14 cellular contexts compared by ENCODE assay signal in genomic region chr9:107390806-107391205, GRCh38.
DNase-seq lines count a peak whose midpoint lies in the region; ATAC-seq, FAIRE-seq and TF ChIP-seq lines count a peak whose summit lies in the region.
"Had no signal": no experiment of that assay in that cellular context is flagged by ENCODE, and none has a peak within 500 bp of the region (broad histone marks: within the 10 kb centered on the region; RNA-seq: fewer than 3 reads in every experiment).

No MANE protein-coding gene starts in this region.

- H3K27ac ChIP-seq in epithelial cell of prostate (peak overlapping the region; percentile 66), keratinocyte (ENCODE audit: control insufficient read depth, insufficient read depth, low read length) (no peak overlapping the region), uterus (peak overlapping the region; percentile 18 to 68)

- no peak overlapping the region for H3K4me3 ChIP-seq in keratinocyte (ENCODE audit: control insufficient read depth in 2 of 3, extremely low read depth in 1 of 3, insufficient read depth in 2 of 3, low read depth in 1 of 3, low read length in 3 of 3)
- H3K4me3 ChIP-seq in uterus, result no peak overlapping the region
- H3K4me3 ChIP-seq in mucosa of descending colon, result no peak overlapping the region
- H3K4me3 ChIP-seq: HAP-1 had no signal

- intact Hi-C loops in uterus (cut with DNase I; ENCODE audit: low total_unique reads) (no loop called here), mucosa of descending colon (cut with DNase I, micrococcal nuclease) (no loop called here)

- H3K4me2 ChIP-seq in keratinocyte (ENCODE audit: control insufficient read depth, extremely low read depth, insufficient read depth, low read depth, low read length), result peak overlapping the region; percentile 61

- H3K36me3 ChIP-seq in keratinocyte (ENCODE audit: control insufficient read depth in 2 of 2, extremely low read depth in 1 of 2, insufficient read depth in 2 of 2, low read length in 2 of 2), result no peaks in the 10 kb centered on the region
- H3K36me3 ChIP-seq in uterus, result no peaks in the 10 kb centered on the region
- no peaks in the 10 kb centered on the region for H3K36me3 ChIP-seq in mucosa of descending colon (ENCODE audit: low read depth)
- H3K36me3 ChIP-seq: HAP-1 had no signal

- no peak for FAIRE-seq in keratinocyte (lab: Jason Lieb, UNC)
- FAIRE-seq: RCC 7860 had no signal

- TF ChIP-seq POLR2A in uterus (IDR thresholded peaks at IDR 0.05), result no peak

- H4K20me1 ChIP-seq in keratinocyte (ENCODE audit: control insufficient read depth, extremely low read depth, insufficient read depth, low read length), result no peaks in the 10 kb centered on the region

- H3K4me1 ChIP-seq in keratinocyte (ENCODE audit: control insufficient read depth, extremely low read depth, insufficient read depth, low read length) (peaks cover 15% of the 10 kb centered on the region), uterus (no peaks in the 10 kb centered on the region), mucosa of descending colon (ENCODE audit: low read depth) (no peaks in the 10 kb centered on the region)
- H3K4me1 ChIP-seq: HAP-1 had no signal

- H3K9me3 ChIP-seq in keratinocyte (ENCODE audit: control insufficient read depth, low read depth, low read length) (no peaks in the 10 kb centered on the region), uterus (no peaks in the 10 kb centered on the region), mucosa of descending colon (no peaks in the 10 kb centered on the region)
- H3K9me3 ChIP-seq: HAP-1 had no signal

- no peak overlapping the region for H3K9ac ChIP-seq in keratinocyte (ENCODE audit: control insufficient read depth, extremely low read depth, insufficient read depth, low read length)

- ATAC-seq in HG03095 (IDR thresholded peaks at IDR 0.05; ENCODE audit: unreplicated experiment), result no peak
- ATAC-seq in mucosa of descending colon, result no peak

- H3K27me3 ChIP-seq in keratinocyte (ENCODE audit: control insufficient read depth, extremely low read depth, insufficient read depth, low read length) (no peaks in the 10 kb centered on the region), uterus (no peaks in the 10 kb centered on the region)

- dilution Hi-C loops in keratinocyte (cut with MboI; ENCODE audit: extremely low pct_ligation_motif_present, low sequenced_read_pairs), result no loop called here

- no peaks in the 10 kb centered on the region for H3K9me1 ChIP-seq in keratinocyte (ENCODE audit: control insufficient read depth, extremely low read depth, insufficient read depth, low read length)

- TF ChIP-seq CTCF in keratinocyte (optimal IDR thresholded peaks at IDR 0.05 in 1 of 3, IDR thresholded peaks at IDR 0.05 in 1 of 3, conservative IDR thresholded peaks at IDR 0.05 in 1 of 3; ENCODE audit: extremely low read depth in 1 of 3, insufficient read depth in 2 of 3, low read length in 3 of 3) (no peak), uterus (IDR thresholded peaks at IDR 0.05) (no peak), mucosa of descending colon (IDR thresholded peaks at IDR 0.05) (no peak)

- DNase-seq in GM04504 (ENCODE audit: low read depth) (peak; percentile 27), epithelial cell of prostate (ENCODE audit: low read depth, low spot score) (no peak), keratinocyte (ENCODE audit: low read depth, low spot score) (no peak), uterus (no peak), HCEC 1CT (no peak), mucosa of descending colon (no peak)
- DNase-seq: C1 segment of cervical spinal cord, NCI-H1436 treated with DMSO at 0.1 percent for 48 hours, NCI-H2081, NCI-H510A treated with DMSO at 0.1 percent for 48 hours, SHP77 treated with DMSO at 0.1 percent for 48 hours had no signal

- H2AFZ ChIP-seq in keratinocyte (ENCODE audit: control insufficient read depth, low read length), result no peak overlapping the region

- no peaks in the 10 kb centered on the region for H3K79me2 ChIP-seq in keratinocyte (ENCODE audit: control insufficient read depth, insufficient read depth, low read length)
